ENCODE assay signal across 29 cellular contexts in the genomic region with DNA sequence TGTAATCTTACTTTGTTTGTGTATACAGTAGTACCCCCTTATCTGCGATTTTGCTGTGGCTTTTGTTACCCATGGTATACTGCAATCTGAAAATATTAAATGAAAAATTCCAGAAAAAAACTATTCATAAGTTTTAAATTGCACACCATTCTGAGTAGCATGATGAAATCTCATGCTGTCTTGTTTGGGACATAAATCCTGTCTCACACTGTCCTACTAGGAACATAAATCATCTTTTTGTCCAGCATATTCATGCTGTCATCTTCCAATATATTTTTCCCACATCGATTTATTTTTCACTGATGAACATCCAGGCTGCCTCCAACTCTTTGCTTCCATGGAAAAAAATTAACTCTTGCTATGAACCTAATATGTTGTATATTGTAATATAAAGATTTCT.
"Had no signal": no experiment of that assay in that cellular context is flagged by ENCODE, and none has a peak within 500 bp of the region (broad histone marks: within the 10 kb centered on the region; RNA-seq: fewer than 3 reads in every experiment).

No MANE protein-coding gene starts in this region.

- H3K79me2 ChIP-seq: hepatocyte had no signal

- H3K4me1 ChIP-seq: colonic mucosa, esophagus muscularis mucosa, esophagus squamous epithelium, foreskin keratinocyte, gastrocnemius medialis, gastroesophageal sphincter, heart left ventricle, heart right ventricle had no signal

- H2AFZ ChIP-seq: hepatocyte had no signal

- FAIRE-seq: colon, endometrium, endothelial cell of umbilical vein had no signal

- H3K9me3 ChIP-seq: colonic mucosa, esophagus muscularis mucosa, esophagus squamous epithelium, gastrocnemius medialis, gastroesophageal sphincter had no signal

- H3K9me3 Mint-ChIP-seq: dendritic cell treated with granulocyte-macrophage colony-stimulating factor and Interleukin-4, amounts not matched to agents 40 ng/mL and 50 ng/mL, for 4 days; effector memory CD8-positive, alpha-beta T cell; endodermal cell had no signal

- H3K27me3 ChIP-seq: colonic mucosa, dorsolateral prefrontal cortex, esophagus muscularis mucosa, esophagus squamous epithelium, foreskin keratinocyte, gastrocnemius medialis, gastroesophageal sphincter, heart left ventricle, heart right ventricle, hepatocyte had no signal

- H3K4me3 ChIP-seq: colonic mucosa, coronary artery, dorsolateral prefrontal cortex, esophagus muscularis mucosa, esophagus squamous epithelium, gastrocnemius medialis, gastroesophageal sphincter, heart left ventricle, heart right ventricle, hepatocyte had no signal

- H3K27me3 Mint-ChIP-seq: dendritic cell treated with granulocyte-macrophage colony-stimulating factor and Interleukin-4, amounts not matched to agents 40 ng/mL and 50 ng/mL, for 4 days; effector memory CD8-positive, alpha-beta T cell had no signal

- ATAC-seq: effector memory CD8-positive, alpha-beta T cell; esophagus mucosa; foreskin keratinocyte; gastrocnemius medialis; gastroesophageal sphincter; heart left ventricle; heart right ventricle had no signal

- H3K4me1 Mint-ChIP-seq: endodermal cell had no signal

- H3K4me3 Mint-ChIP-seq: dendritic cell treated with granulocyte-macrophage colony-stimulating factor and Interleukin-4, amounts not matched to agents 40 ng/mL and 50 ng/mL, for 4 days; effector memory CD8-positive, alpha-beta T cell; endodermal cell had no signal

- H3K27ac ChIP-seq: colonic mucosa, coronary artery, epithelial cell of prostate, esophagus muscularis mucosa, esophagus squamous epithelium, foreskin keratinocyte, gastrocnemius medialis, gastroesophageal sphincter, heart left ventricle, heart right ventricle, hepatocyte had no signal

- H3K27ac Mint-ChIP-seq: dendritic cell treated with granulocyte-macrophage colony-stimulating factor and Interleukin-4, amounts not matched to agents 40 ng/mL and 50 ng/mL, for 4 days; endodermal cell had no signal

- H3K4me2 ChIP-seq: hepatocyte had no signal

- DNase-seq: colonic mucosa; cortex of kidney; dermis blood vessel endothelial cell; dorsolateral prefrontal cortex; effector CD4-positive, alpha-beta T cell; effector CD8-positive, alpha-beta T cell; effector memory CD4-positive, alpha-beta T cell; effector memory CD8-positive, alpha-beta T cell; endodermal cell; erythroblast; esophagus squamous epithelium; foreskin fibroblast; foreskin keratinocyte; foreskin melanocyte; gastrocnemius medialis; glutamatergic neuron; head of caudate nucleus; heart left ventricle; heart right ventricle had no signal
